ENCODE assay signal across 8 cellular contexts in genomic region chr22:31343235-31344191, GRCh38. TPM values are rescaled to one million over a fixed set of nuclear protein-coding genes. Genes with fewer than 3 reads are reported as not detected.
DNase-seq lines count a peak whose midpoint lies in the region; ATAC-seq and TF ChIP-seq lines count a peak whose summit lies in the region.

No MANE protein-coding gene starts in this region.

- H3K27ac ChIP-seq in CD8-positive, alpha-beta T cell (ENCODE audit: low read depth, low read length): peak overlapping the region; percentile 1
- peak overlapping the region; percentile 75 for H3K27ac ChIP-seq in HL-60 (replicated peaks)
- peak overlapping the region; percentile 85 for H3K27ac ChIP-seq in SU-DHL-6 (ENCODE audit: low read depth, low read length)
- peak overlapping the region; percentile 94 for H3K27ac ChIP-seq in ectodermal cell (ENCODE audit: insufficient read depth, low read depth, low read length, poor library complexity, severe bottlenecking)

- H3K9ac ChIP-seq in SU-DHL-6 (ENCODE audit: low read length): peak overlapping the region; percentile 94

- no peaks in the 10 kb centered on the region for H3K27me3 Mint-ChIP-seq in CD8-positive, alpha-beta T cell (ENCODE audit: low read depth)

- peak overlapping the region; percentile 93 for H3K27ac Mint-ChIP-seq in CD8-positive, alpha-beta T cell

- H3K9me3 Mint-ChIP-seq in CD8-positive, alpha-beta T cell: no peaks in the 10 kb centered on the region

- no peak for TF ChIP-seq CTCF in CD8-positive, alpha-beta T cell (IDR thresholded peaks at IDR 0.05)
- TF ChIP-seq CTCF in HL-60 (IDR thresholded peaks at IDR 0.05; ENCODE audit: insufficient read depth, low read length) (no peak), SU-DHL-6 (IDR thresholded peaks at IDR 0.05; ENCODE audit: insufficient read depth, low read length, poor library complexity, severe bottlenecking) (no peak)

- peaks cover 71% of the 10 kb centered on the region for H3K4me1 Mint-ChIP-seq in CD8-positive, alpha-beta T cell (ENCODE audit: low read depth)

- no peak for DNase-seq in CD8-positive, alpha-beta T cell
- DNase-seq in HL-60 (ENCODE audit: low read depth in 1 of 2, low spot score in 1 of 2) (peak; percentile 31 to 68), myocyte (ENCODE audit: low read depth) (peak; percentile 38), ureter (ENCODE audit: low spot score) (peak; percentile 90), posterior vena cava (ENCODE audit: low spot score) (no peak)

- no peaks in the 10 kb centered on the region for H3K9me2 ChIP-seq in SU-DHL-6 (replicated peaks; ENCODE audit: insufficient read depth, low read length)

- H3K4me1 ChIP-seq in CD8-positive, alpha-beta T cell (ENCODE audit: insufficient read depth, low read length): peaks cover 71% of the 10 kb centered on the region
- H3K4me1 ChIP-seq in ectodermal cell (ENCODE audit: control insufficient read depth, insufficient read depth, low read length): peaks cover 42% of the 10 kb centered on the region

- H4K20me1 ChIP-seq in SU-DHL-6 (ENCODE audit: low read depth, low read length): no peaks in the 10 kb centered on the region

- CTCF ChIA-PET in CD8-positive, alpha-beta T cell (lab: Charles Lee): interaction anchor here (1.5 to 1.6 kb wide), 2 partner anchors 30 to 291 kb away, joined by 6 to 9 read pairs; no protein-coding TSS in a partner anchor

- H3K9me3 ChIP-seq in CD8-positive, alpha-beta T cell (ENCODE audit: low read length): no peaks in the 10 kb centered on the region
- H3K9me3 ChIP-seq in SU-DHL-6 (ENCODE audit: insufficient read depth, low read length): no peaks in the 10 kb centered on the region
- no peaks in the 10 kb centered on the region for H3K9me3 ChIP-seq in ectodermal cell (ENCODE audit: control insufficient read depth, low read length)

- no peak for ATAC-seq in CD8-positive, alpha-beta T cell
- no peak for ATAC-seq in activated CD4-positive, CD25-positive, alpha-beta regulatory T cell treated with anti-CD3 and anti-CD28 coated beads, Interleukin-2, amount 50 U/mL, for 24 hours

- H3K4me2 ChIP-seq in SU-DHL-6 (ENCODE audit: low read depth, low read length, poor library complexity, severe bottlenecking): peak overlapping the region; percentile 66

- POLR2A ChIA-PET in CD8-positive, alpha-beta T cell (lab: Charles Lee): interaction anchor here (0.6 to 6.4 kb wide), 6 partner anchors 9 to 318 kb away, joined by 3 to 122 read pairs (median 4); partner anchors contain the start of genes DRG1, PIK3IP1 and PISD

- peaks cover 35% of the 10 kb centered on the region for H3K36me3 ChIP-seq in CD8-positive, alpha-beta T cell (ENCODE audit: insufficient read depth, low read length)
- H3K36me3 ChIP-seq in SU-DHL-6 (ENCODE audit: low read length) (no peaks in the 10 kb centered on the region), ectodermal cell (ENCODE audit: control insufficient read depth, insufficient read depth, low read length) (peaks cover 23% of the 10 kb centered on the region)

- peak overlapping the region; percentile 90 for H3K4me3 Mint-ChIP-seq in CD8-positive, alpha-beta T cell

- H3F3A ChIP-seq in SU-DHL-6 (ENCODE audit: insufficient read depth): peaks cover 23% of the 10 kb centered on the region

- intact Hi-C loops in CD8-positive, alpha-beta T cell (cut with DNase I, micrococcal nuclease): loop anchor here (2.0 to 10.0 kb wide), 4 partner anchors 409 to 1509 kb away; partner anchors contain the start of genes YWHAH (in 2 of the 2), ASCC2 (in 1 of the 2) and DEPDC5 (in 1 of the 2)
- intact Hi-C loops in posterior vena cava (cut with DNase I): no loop called here

- 2 to 3% methylated on average over 18 of the region's 18 CpGs for WGBS in ectodermal cell, 2 experiments

- peak overlapping the region; percentile 72 for H3K4me3 ChIP-seq in CD8-positive, alpha-beta T cell (ENCODE audit: low read depth, low read length)
- peak overlapping the region; percentile 76 for H3K4me3 ChIP-seq in HL-60 (replicated peaks; ENCODE audit: insufficient read depth, low read length)
- peak overlapping the region; percentile 59 for H3K4me3 ChIP-seq in SU-DHL-6 (ENCODE audit: insufficient read depth, low read length, poor library complexity, severe bottlenecking)
- H3K4me3 ChIP-seq in ectodermal cell (ENCODE audit: insufficient read depth, low read depth, low read length): peak overlapping the region; percentile 72

- peaks cover 61% of the 10 kb centered on the region for H3K36me3 Mint-ChIP-seq in CD8-positive, alpha-beta T cell

- H2AFZ ChIP-seq in SU-DHL-6 (ENCODE audit: low read depth, low read length, severe bottlenecking): no peak overlapping the region

- peaks cover 54% of the 10 kb centered on the region for H3K79me2 ChIP-seq in SU-DHL-6 (ENCODE audit: insufficient read depth, low read length)

- no peaks in the 10 kb centered on the region for H3K27me3 ChIP-seq in CD8-positive, alpha-beta T cell (ENCODE audit: insufficient read depth, low read length)
- H3K27me3 ChIP-seq in HL-60 (ENCODE audit: insufficient read depth, poor library complexity, severe bottlenecking) (no peaks in the 10 kb centered on the region), SU-DHL-6 (ENCODE audit: low read length) (no peaks in the 10 kb centered on the region), ectodermal cell (ENCODE audit: control insufficient read depth, insufficient read depth, low read length, poor library complexity, severe bottlenecking) (no peaks in the 10 kb centered on the region)

RNA-seq across cellular contexts. Expression of gene PATZ1, which starts 2.6 kb away (rescaled TPM):
- 10 to 100 TPM; 57.8 to 61.3 TPM for total RNA-seq in CD8-positive, alpha-beta T cell
- polyA plus RNA-seq in ectodermal cell (2013, experiment 1 of 4): 75.2 TPM
- 90.7 TPM for polyA plus RNA-seq in ectodermal cell (2013, experiment 2 of 4)
- 59.6 TPM for polyA plus RNA-seq in ectodermal cell (2013, experiment 3 of 4)
- polyA plus RNA-seq in ectodermal cell (2013, experiment 4 of 4): 70.3 TPM
- total RNA-seq in myocyte (8.8 and 11.6 TPM in 2 replicates), ureter (58.5 TPM), posterior vena cava (10 to 100 TPM; 10.8 to 14.9 TPM)
- polyA plus RNA-seq in myocyte (2012): 9.9 TPM

RNA-seq across cellular contexts. Expression of gene PIK3IP1, which starts 51.2 kb away (rescaled TPM):
- 100 to 1,000 TPM; 802 to 814 TPM for total RNA-seq in CD8-positive, alpha-beta T cell
- polyA plus RNA-seq in ectodermal cell (2013, experiment 1 of 4): 1.8 TPM
- polyA plus RNA-seq in ectodermal cell (2013, experiment 2 of 4): 2.1 TPM
- polyA plus RNA-seq in ectodermal cell (2013, experiment 3 of 4): 2.6 TPM
- polyA plus RNA-seq in ectodermal cell (2013, experiment 4 of 4): 3.0 TPM
- total RNA-seq in myocyte (10.9 and 16.0 TPM in 2 replicates), ureter (57.8 TPM), posterior vena cava (10 to 100 TPM; 12.8 to 18.8 TPM)
- 33.3 TPM for polyA plus RNA-seq in myocyte (2012)

RNA-seq across cellular contexts. Expression of gene DRG1, which starts 55.9 kb away (rescaled TPM):
- 10 to 100 TPM; 55.9 to 63.3 TPM for total RNA-seq in CD8-positive, alpha-beta T cell
- 72.1 TPM for polyA plus RNA-seq in ectodermal cell (2013, experiment 1 of 4)
- 90.5 TPM for polyA plus RNA-seq in ectodermal cell (2013, experiment 2 of 4)
- polyA plus RNA-seq in ectodermal cell (2013, experiment 3 of 4): 69.1 TPM
- polyA plus RNA-seq in ectodermal cell (2013, experiment 4 of 4): 79.4 TPM
- 101 and 143 TPM in 2 replicates for total RNA-seq in myocyte
- 63.2 TPM for polyA plus RNA-seq in myocyte (2012)
- 50.9 TPM for total RNA-seq in ureter
- total RNA-seq in posterior vena cava: 10 to 100 TPM; 37.8 to 40.3 TPM

Comparison
In these comparisons a context has a peak if more than half of its experiments do, and no peak if none do; other contexts are left out.
1. DNase-seq: peak in HL-60 (2 of 2), myocyte (single experiment) and ureter (single experiment); none in CD8-positive, alpha-beta T cell (0 of 7) and posterior vena cava (single experiment).
2. H3K27ac ChIP-seq: peak in every context shown above with its lines; median percentile 94 in ectodermal cell; 85 in SU-DHL-6; 75 in HL-60; 1 in CD8-positive, alpha-beta T cell.
3. RNA of gene PIK3IP1, which starts 51.2 kb away (total RNA-seq): 802 to 814 TPM in CD8-positive, alpha-beta T cell; 57.8 TPM in ureter (single experiment), 12.8 to 18.8 TPM in posterior vena cava and 10.9 to 16.0 TPM in myocyte; every median in the first group is over 10 times any median in the second.
4. intact Hi-C loops: an anchor here in CD8-positive, alpha-beta T cell (2.0 to 10.0 kb wide); none called in posterior vena cava.
5. Peak in every context shown above with its lines, with median percentiles within 50 percentile points of each other: H3K4me3 ChIP-seq.